In genomic region chr3:22121068-22121706, GRCh38 we compare ENCODE assay signal across 15 cellular contexts.
A peak's percentile ranks its signal among the peaks of the same experiment; 100 is the strongest.
DNase-seq lines count a peak whose midpoint lies in the region; ATAC-seq and TF ChIP-seq lines count a peak whose summit lies in the region.
"Had no signal": no experiment of that assay in that cellular context is flagged by ENCODE, and none has a peak within 500 bp of the region (broad histone marks: within the 10 kb centered on the region; RNA-seq: fewer than 3 reads in every experiment).

No MANE protein-coding gene starts in this region.

- H3K9me3 Mint-ChIP-seq in endothelial cell (ENCODE audit: unreplicated experiment) (no peaks in the 10 kb centered on the region), T-cell (peaks cover 0 to 9% (median 2%) of the 10 kb centered on the region in 3 donors)

- no peak for TF ChIP-seq CTCF in endothelial cell (IDR thresholded peaks at IDR 0.05; ENCODE audit: unreplicated experiment)

- CTCF ChIA-PET in T-cell (lab: Charles Lee): no interaction called here

- ATAC-seq in HG02763 (IDR thresholded peaks at IDR 0.05; ENCODE audit: unreplicated experiment) (peak; percentile 73), HG03558 (IDR thresholded peaks at IDR 0.05; ENCODE audit: extremely low read depth, unreplicated experiment) (peak; percentile 45), T-cell (replicated peaks in 1 of 4) (no peak)
- ATAC-seq: A549 had no signal

- H3K27ac Mint-ChIP-seq in endothelial cell (ENCODE audit: unreplicated experiment): no peak overlapping the region
- H3K27ac Mint-ChIP-seq in T-cell: no peak overlapping the region

- no peak overlapping the region for H3K4me3 Mint-ChIP-seq in endothelial cell (ENCODE audit: unreplicated experiment)
- H3K4me3 Mint-ChIP-seq in T-cell: no peak overlapping the region

- H3K36me3 Mint-ChIP-seq in endothelial cell (ENCODE audit: low read depth, unreplicated experiment): no peaks in the 10 kb centered on the region
- no peaks in the 10 kb centered on the region for H3K36me3 Mint-ChIP-seq in T-cell

- H3K27me3 Mint-ChIP-seq in endothelial cell (ENCODE audit: unreplicated experiment): no peaks in the 10 kb centered on the region
- H3K27me3 Mint-ChIP-seq in T-cell: no peaks in the 10 kb centered on the region

- POLR2A ChIA-PET in T-cell (lab: Charles Lee): no interaction called here

- H3K4me1 Mint-ChIP-seq in endothelial cell (ENCODE audit: unreplicated experiment): no peaks in the 10 kb centered on the region
- no peaks in the 10 kb centered on the region for H3K4me1 Mint-ChIP-seq in T-cell

- DNase-seq in NCI-H510A treated with DMSO at 0.1 percent for 48 hours (lab: John Stamatoyannopoulos, UW) (peak; percentile 44), NCI-H510A (lab: John Stamatoyannopoulos, UW) (no peak), endothelial cell (ENCODE audit: low spot score) (no peak), NCI-H2227 treated with DMSO at 0.1 percent for 48 hours (lab: John Stamatoyannopoulos, UW) (no peak), ecto neural progenitor cell (ENCODE audit: low spot score) (no peak), T-cell (no peak)
- DNase-seq: activated CD4-positive, CD25-positive, alpha-beta regulatory T cell treated with anti-CD3 and anti-CD28 coated beads, Interleukin-2, amount 50 U/mL, for 72 hours; activated gamma-delta T cell treated with Interleukin-2 at 50 U/mL for 16 hours; central memory CD4-positive, alpha-beta T cell; DMS79 treated with DMSO at 0.1 percent for 48 hours; esophagus squamous epithelium; NCI-H82 had no signal

Comparison
In these comparisons a context has a peak if more than half of its experiments do, and no peak if none do; other contexts are left out.
1. ATAC-seq: peak in HG02763 (single experiment) and HG03558 (single experiment); none in T-cell (0 of 4).